ENCODE assay signal across 10 cellular contexts in the genomic region with DNA sequence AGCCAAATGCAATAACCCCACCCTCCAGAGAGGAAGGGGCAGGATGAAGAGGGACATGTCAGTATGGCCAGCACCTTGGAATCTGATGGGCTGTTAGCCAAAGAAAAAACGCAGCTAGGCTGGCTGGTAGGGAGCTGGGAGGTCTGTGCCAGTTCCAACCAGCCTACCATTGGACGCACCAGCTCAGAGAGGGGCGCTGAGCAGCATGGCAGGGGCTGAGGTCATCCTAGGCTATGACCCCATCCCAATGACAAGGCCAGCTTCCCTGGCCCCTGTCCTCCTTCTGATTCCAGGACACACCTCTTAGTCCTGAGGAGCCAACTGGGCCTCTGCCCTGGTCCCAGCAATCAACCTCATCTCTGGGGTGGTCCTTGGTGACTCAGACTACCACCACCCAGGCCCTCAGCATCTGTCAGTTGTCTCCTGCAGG. TPM values are rescaled to one million over a fixed set of nuclear protein-coding genes. Genes with fewer than 3 reads are reported as not detected.
A peak's percentile ranks its signal among the peaks of the same experiment; 100 is the strongest.
DNase-seq lines count a peak whose midpoint lies in the region; ATAC-seq, FAIRE-seq and TF ChIP-seq lines count a peak whose summit lies in the region.
"Had no signal": no experiment of that assay in that cellular context is flagged by ENCODE, and none has a peak within 500 bp of the region (broad histone marks: within the 10 kb centered on the region; RNA-seq: fewer than 3 reads in every experiment).

No MANE protein-coding gene starts in this region.

- peak overlapping the region; percentile 70 to 85 for H3K27ac ChIP-seq in coronary artery

- peak overlapping the region; percentile 98 for H3K27ac Mint-ChIP-seq in activated naive CD8-positive, alpha-beta T cell
- no peak overlapping the region for H3K27ac Mint-ChIP-seq in activated naive CD8-positive, alpha-beta T cell treated with anti-CD3 and anti-CD28 coated beads, Interleukin-2, amount 50 U/mL, for 24 hours
- peak overlapping the region; percentile 96 to 100 (median 100) for H3K27ac Mint-ChIP-seq in naive thymus-derived CD8-positive, alpha-beta T cell

- no peak for DNase-seq in activated naive CD8-positive, alpha-beta T cell treated with anti-CD3 and anti-CD28 coated beads, Interleukin-2, amount 50 U/mL, for 24 hours
- no peak for DNase-seq in coronary artery (ENCODE audit: low spot score)
- no peak for DNase-seq in naive thymus-derived CD8-positive, alpha-beta T cell
- DNase-seq in mesenteric fat pad (ENCODE audit: low spot score): no peak
- DNase-seq in frontal cortex (ENCODE audit: low spot score in 2 of 2): no peak
- no peak for DNase-seq in NCI-H526 treated with DMSO at 0.1 percent for 48 hours (lab: John Stamatoyannopoulos, UW)
- no peak for DNase-seq in NCI-H2171 treated with DMSO at 0.1 percent for 48 hours (lab: John Stamatoyannopoulos, UW)
- DNase-seq: gastrocnemius medialis, NCI-H774 had no signal

- H3K36me3 Mint-ChIP-seq in activated naive CD8-positive, alpha-beta T cell: peaks cover 3% of the 10 kb centered on the region
- H3K36me3 Mint-ChIP-seq in activated naive CD8-positive, alpha-beta T cell treated with anti-CD3 and anti-CD28 coated beads, Interleukin-2, amount 50 U/mL, for 24 hours (ENCODE audit: low read depth): peaks cover 14% of the 10 kb centered on the region
- peaks cover 0 to 24% (median 4%) of the 10 kb centered on the region in 3 donors for H3K36me3 Mint-ChIP-seq in naive thymus-derived CD8-positive, alpha-beta T cell

- no peaks in the 10 kb centered on the region for H3K9me3 Mint-ChIP-seq in activated naive CD8-positive, alpha-beta T cell (ENCODE audit: low read depth)
- no peaks in the 10 kb centered on the region for H3K9me3 Mint-ChIP-seq in activated naive CD8-positive, alpha-beta T cell treated with anti-CD3 and anti-CD28 coated beads, Interleukin-2, amount 50 U/mL, for 24 hours
- no peaks in the 10 kb centered on the region for H3K9me3 Mint-ChIP-seq in naive thymus-derived CD8-positive, alpha-beta T cell

- peaks cover 97% of the 10 kb centered on the region for H3K4me1 Mint-ChIP-seq in activated naive CD8-positive, alpha-beta T cell (ENCODE audit: low read depth)
- peaks cover 96% of the 10 kb centered on the region for H3K4me1 Mint-ChIP-seq in activated naive CD8-positive, alpha-beta T cell treated with anti-CD3 and anti-CD28 coated beads, Interleukin-2, amount 50 U/mL, for 24 hours
- H3K4me1 Mint-ChIP-seq in naive thymus-derived CD8-positive, alpha-beta T cell: peaks cover 62 to 100% (median 98%) of the 10 kb centered on the region in 4 donors

- TF ChIP-seq CTCF in coronary artery (IDR thresholded peaks at IDR 0.05): no peak

- H3K27me3 Mint-ChIP-seq in activated naive CD8-positive, alpha-beta T cell: no peaks in the 10 kb centered on the region
- no peaks in the 10 kb centered on the region for H3K27me3 Mint-ChIP-seq in activated naive CD8-positive, alpha-beta T cell treated with anti-CD3 and anti-CD28 coated beads, Interleukin-2, amount 50 U/mL, for 24 hours
- H3K27me3 Mint-ChIP-seq in naive thymus-derived CD8-positive, alpha-beta T cell: no peaks in the 10 kb centered on the region

- FAIRE-seq in frontal cortex (lab: Jason Lieb, UNC): no peak

- POLR2A ChIA-PET in naive thymus-derived CD8-positive, alpha-beta T cell (lab: Charles Lee): interaction anchor here (0.9 to 27.2 kb wide), 3 partner anchors 12 to 42 kb away, joined by 3 to 469 read pairs (median 446); a partner anchor contains a TSS

- no peak for ATAC-seq in activated naive CD8-positive, alpha-beta T cell treated with anti-CD3 and anti-CD28 coated beads, Interleukin-2, amount 50 U/mL, for 24 hours
- no peak for ATAC-seq in naive thymus-derived CD8-positive, alpha-beta T cell

- H3K4me3 Mint-ChIP-seq in activated naive CD8-positive, alpha-beta T cell: peak overlapping the region; percentile 83
- no peak overlapping the region for H3K4me3 Mint-ChIP-seq in activated naive CD8-positive, alpha-beta T cell treated with anti-CD3 and anti-CD28 coated beads, Interleukin-2, amount 50 U/mL, for 24 hours
- peak overlapping the region; percentile 79 to 94 (median 86) for H3K4me3 Mint-ChIP-seq in naive thymus-derived CD8-positive, alpha-beta T cell

- H3K4me3 ChIP-seq in coronary artery: peak overlapping the region; percentile 33
- H3K4me3 ChIP-seq: gastrocnemius medialis had no signal

RNA-seq across cellular contexts. Expression of a gene that starts 12.2 kb away (rescaled TPM):
- total RNA-seq in naive thymus-derived CD8-positive, alpha-beta T cell: 100 to 1,000 TPM; 333 to 341 TPM
- 100 to 1,000 TPM; 144 to 436 (median 267) TPM for polyA plus RNA-seq in naive thymus-derived CD8-positive, alpha-beta T cell
- total RNA-seq in mesenteric fat pad: 215 TPM
- 15.1 TPM for total RNA-seq in frontal cortex

Comparison
In these comparisons a context has a peak if more than half of its experiments do, and no peak if none do; other contexts are left out.
1. RNA of a gene that starts 12.2 kb away (total RNA-seq): 333 to 341 TPM in naive thymus-derived CD8-positive, alpha-beta T cell and 215 TPM in mesenteric fat pad (single experiment); 15.1 TPM in frontal cortex (single experiment); every median in the first group is over 10 times any median in the second.